Comparison of ENCODE assay signal across 15 cellular contexts in genomic region chr17:72034000-72034399, GRCh38.
DNase-seq lines count a peak whose midpoint lies in the region; ATAC-seq and TF ChIP-seq lines count a peak whose summit lies in the region.
"Had no signal": no experiment of that assay in that cellular context is flagged by ENCODE, and none has a peak within 500 bp of the region (broad histone marks: within the 10 kb centered on the region; RNA-seq: fewer than 3 reads in every experiment).

No MANE protein-coding gene starts in this region.

- POLR2A ChIA-PET in WTC11 (lab: Charles Lee): no interaction called here

- no peak for TF ChIP-seq CTCF in WTC11 (IDR thresholded peaks at IDR 0.05)

- H3K27ac Mint-ChIP-seq in activated T-helper 17 cell treated with anti-CD3 and anti-CD28 coated beads, Interleukin-2, amount 50 U/mL, for 72 hours: no peak overlapping the region
- no peak overlapping the region for H3K27ac Mint-ChIP-seq in WTC11

- peaks cover 3% of the 10 kb centered on the region for H3K27me3 Mint-ChIP-seq in activated T-helper 17 cell treated with anti-CD3 and anti-CD28 coated beads, Interleukin-2, amount 50 U/mL, for 72 hours
- 0 out of 2 replicates have a peak, but pooled peaks cover under 1% of the 10 kb centered on the region for H3K27me3 Mint-ChIP-seq in WTC11 (ENCODE audit: low read depth)

- CTCF ChIA-PET in WTC11 (lab: Charles Lee): interaction anchor here (0.7 to 1.1 kb wide), 2 partner anchors 523 to 620 kb away, joined by 3 read pairs; no protein-coding TSS in a partner anchor

- DNase-seq in medulla oblongata (ENCODE audit: extremely low spot score) (peak; percentile 35), activated gamma-delta T cell treated with Interleukin-2 at 50 U/mL for 16 hours (no peak), NCI-H2029 treated with DMSO at 0.1 percent for 48 hours (lab: John Stamatoyannopoulos, UW) (no peak), WTC11 (ENCODE audit: low spot score) (no peak)
- DNase-seq: activated T-cell treated with anti-CD3 and anti-CD28 coated beads, Interleukin-2, amount 50 U/mL, for 48 hours; dermis blood vessel endothelial cell; NCI-H2171 treated with DMSO at 0.1 percent for 48 hours; pancreas; PC-9; stimulated activated CD4-positive, alpha-beta T cell treated with anti-CD3 and anti-CD28 coated beads, Interleukin-15, amount 100 ng/mL, for 24 hours had no signal

- H3K4me1 Mint-ChIP-seq in activated T-helper 17 cell treated with anti-CD3 and anti-CD28 coated beads, Interleukin-2, amount 50 U/mL, for 72 hours: no peaks in the 10 kb centered on the region
- peaks cover 44% of the 10 kb centered on the region for H3K4me1 Mint-ChIP-seq in WTC11
- H3K4me1 Mint-ChIP-seq: CD14-positive monocyte had no signal

- no peaks in the 10 kb centered on the region for H3K9me3 Mint-ChIP-seq in activated T-helper 17 cell treated with anti-CD3 and anti-CD28 coated beads, Interleukin-2, amount 50 U/mL, for 72 hours
- H3K9me3 Mint-ChIP-seq in WTC11: peaks cover 12% of the 10 kb centered on the region

- H3K36me3 Mint-ChIP-seq in activated T-helper 17 cell treated with anti-CD3 and anti-CD28 coated beads, Interleukin-2, amount 50 U/mL, for 72 hours (ENCODE audit: low read depth): no peaks in the 10 kb centered on the region
- H3K36me3 Mint-ChIP-seq in WTC11: no peaks in the 10 kb centered on the region
- H3K36me3 Mint-ChIP-seq: CD14-positive monocyte had no signal

- H3K4me3 Mint-ChIP-seq in activated T-helper 17 cell treated with anti-CD3 and anti-CD28 coated beads, Interleukin-2, amount 50 U/mL, for 72 hours: no peak overlapping the region
- H3K4me3 Mint-ChIP-seq in WTC11: no peak overlapping the region
- H3K4me3 Mint-ChIP-seq: CD14-positive monocyte had no signal

- ATAC-seq in GM18519 (IDR thresholded peaks at IDR 0.05; ENCODE audit: low FRiP score, unreplicated experiment): peak; percentile 55
- peak; percentile 52 for ATAC-seq in GM21529 (IDR thresholded peaks at IDR 0.05; ENCODE audit: unreplicated experiment)
- ATAC-seq in HG03103 (IDR thresholded peaks at IDR 0.05; ENCODE audit: low read depth, unreplicated experiment): peak; percentile 47
- no peak for ATAC-seq in activated T-helper 17 cell treated with anti-CD3 and anti-CD28 coated beads, Interleukin-2, amount 50 U/mL, for 72 hours (replicated peaks)
- no peak for ATAC-seq in WTC11
- ATAC-seq: pancreas had no signal

TF ChIP-seq in WTC11, 78 proteins besides CTCF, POLR2A, EP300 and RAD21:
- TF ChIP-seq USF1 (CRISPR knock-in tag; IDR thresholded peaks at IDR 0.05) (no peak), HMGA2 (CRISPR knock-in tag; IDR thresholded peaks at IDR 0.05) (no peak), CREB1 (CRISPR knock-in tag; IDR thresholded peaks at IDR 0.05) (no peak), SMAD4 (CRISPR knock-in tag; IDR thresholded peaks at IDR 0.05) (no peak), ZBTB21 (CRISPR knock-in tag; IDR thresholded peaks at IDR 0.05; ENCODE audit: borderline replicate concordance) (no peak), FOXP4 (CRISPR knock-in tag; IDR thresholded peaks at IDR 0.05) (no peak), ZNF138 (CRISPR knock-in tag; conservative IDR thresholded peaks at IDR 0.05) (no peak), ZNF263 (CRISPR knock-in tag; IDR thresholded peaks at IDR 0.05; ENCODE audit: low read depth) (no peak), AR (CRISPR knock-in tag; IDR thresholded peaks at IDR 0.05) (no peak), E2F1 (CRISPR knock-in tag; IDR thresholded peaks at IDR 0.05) (no peak), ZNF671 (CRISPR knock-in tag; IDR thresholded peaks at IDR 0.05) (no peak)
- TF ChIP-seq, protein P1, sequence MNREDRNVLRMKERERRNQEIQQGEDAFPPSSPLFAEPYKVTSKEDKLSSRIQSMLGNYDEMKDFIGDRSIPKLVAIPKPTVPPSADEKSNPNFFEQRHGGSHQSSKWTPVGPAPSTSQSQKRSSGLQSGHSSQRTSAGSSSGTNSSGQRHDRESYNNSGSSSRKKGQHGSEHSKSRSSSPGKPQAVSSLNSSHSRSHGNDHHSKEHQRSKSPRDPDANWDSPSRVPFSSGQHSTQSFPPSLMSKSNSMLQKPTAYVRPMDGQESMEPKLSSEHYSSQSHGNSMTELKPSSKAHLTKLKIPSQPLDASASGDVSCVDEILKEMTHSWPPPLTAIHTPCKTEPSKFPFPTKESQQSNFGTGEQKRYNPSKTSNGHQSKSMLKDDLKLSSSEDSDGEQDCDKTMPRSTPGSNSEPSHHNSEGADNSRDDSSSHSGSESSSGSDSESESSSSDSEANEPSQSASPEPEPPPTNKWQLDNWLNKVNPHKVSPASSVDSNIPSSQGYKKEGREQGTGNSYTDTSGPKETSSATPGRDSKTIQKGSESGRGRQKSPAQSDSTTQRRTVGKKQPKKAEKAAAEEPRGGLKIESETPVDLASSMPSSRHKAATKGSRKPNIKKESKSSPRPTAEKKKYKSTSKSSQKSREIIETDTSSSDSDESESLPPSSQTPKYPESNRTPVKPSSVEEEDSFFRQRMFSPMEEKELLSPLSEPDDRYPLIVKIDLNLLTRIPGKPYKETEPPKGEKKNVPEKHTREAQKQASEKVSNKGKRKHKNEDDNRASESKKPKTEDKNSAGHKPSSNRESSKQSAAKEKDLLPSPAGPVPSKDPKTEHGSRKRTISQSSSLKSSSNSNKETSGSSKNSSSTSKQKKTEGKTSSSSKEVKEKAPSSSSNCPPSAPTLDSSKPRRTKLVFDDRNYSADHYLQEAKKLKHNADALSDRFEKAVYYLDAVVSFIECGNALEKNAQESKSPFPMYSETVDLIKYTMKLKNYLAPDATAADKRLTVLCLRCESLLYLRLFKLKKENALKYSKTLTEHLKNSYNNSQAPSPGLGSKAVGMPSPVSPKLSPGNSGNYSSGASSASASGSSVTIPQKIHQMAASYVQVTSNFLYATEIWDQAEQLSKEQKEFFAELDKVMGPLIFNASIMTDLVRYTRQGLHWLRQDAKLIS (CRISPR knock-in tag; IDR thresholded peaks at IDR 0.05; ENCODE audit: borderline replicate concordance): no peak

Comparison
In these comparisons a context has a peak if more than half of its experiments do, and no peak if none do; other contexts are left out.
1. ATAC-seq: peak in GM18519 (single experiment), GM21529 (single experiment) and HG03103 (single experiment); none in activated T-helper 17 cell treated with anti-CD3 and anti-CD28 coated beads, Interleukin-2, amount 50 U/mL, for 72 hours (single experiment) and WTC11 (single experiment).